Comparison of ENCODE assay signal across 27 cellular contexts in the genomic region with DNA sequence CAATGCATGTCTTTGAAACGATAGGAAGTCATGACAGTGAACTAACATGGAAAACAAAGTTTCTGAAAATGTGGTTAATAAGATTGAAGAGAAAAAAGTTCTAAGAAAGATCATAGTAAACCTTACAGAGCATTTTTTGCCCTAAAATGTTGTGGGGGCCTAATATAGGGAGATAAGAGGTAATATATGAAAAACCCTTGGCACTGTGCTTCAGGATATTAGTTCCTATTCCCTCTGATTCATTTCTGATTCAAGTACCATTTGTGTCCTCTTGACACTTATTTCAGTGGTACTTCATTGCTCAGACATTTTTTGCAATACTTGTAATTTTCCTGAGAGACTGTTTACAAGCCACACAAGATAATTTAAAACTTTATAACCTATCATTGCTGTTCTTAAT.
"Had no signal": no experiment of that assay in that cellular context is flagged by ENCODE, and none has a peak within 500 bp of the region (broad histone marks: within the 10 kb centered on the region; RNA-seq: fewer than 3 reads in every experiment).

No MANE protein-coding gene starts in this region.

- ATAC-seq: left colon; mucosa of descending colon; naive thymus-derived CD4-positive, alpha-beta T cell; natural killer cell treated with Interleukin-12 subunit alpha and Interleukin-12 subunit beta and Interleukin-15 and Interleukin-18, amount 100 ng/mL, for 72 hours; sciatic nerve; stimulated activated naive B cell treated with anti-CD40 and anti-IgM and Interleukin-4, amounts not matched to agents 10 μg/mL and 1 μg/mL and 100 μg/mL, for 72 hours; stimulated activated naive CD8-positive, alpha-beta T cell treated with anti-CD3 and anti-CD28 coated beads, Interleukin-15, Interleukin-2, amounts not matched to agents 100 U/mL and 50 U/mL, for 24 hours had no signal

- H3K27me3 ChIP-seq: ovary, right atrium auricular region, stomach, testis, thyroid gland, transverse colon, upper lobe of left lung had no signal

- H3K27ac ChIP-seq: left ventricle myocardium inferior, ovary, right atrium auricular region, skin epidermis, stomach, testis, thyroid gland, transverse colon, upper lobe of left lung had no signal

- H3K9me3 ChIP-seq: left ventricle myocardium inferior, mucosa of descending colon, ovary, right atrium auricular region, stomach, testis, thyroid gland, transverse colon, upper lobe of left lung had no signal

- DNase-seq: hypothalamus; immature natural killer cell; kidney; left colon; left ventricle myocardium inferior; midbrain; mucosa of descending colon; naive thymus-derived CD4-positive, alpha-beta T cell; ovary; stimulated activated CD4-positive, alpha-beta T cell treated with anti-CD3 and anti-CD28 coated beads, Interleukin-12 subunit alpha, Interleukin-12 subunit beta, amount 100 ng/mL, for 4 hours; stimulated activated CD4-positive, alpha-beta T cell treated with anti-CD3 and anti-CD28 coated beads, Interleukin-15, amount 100 ng/mL, for 24 hours; stimulated activated CD4-positive, alpha-beta T cell treated with anti-CD3 and anti-CD28 coated beads, Interleukin-2, amount 100 ng/mL, for 24 hours; stimulated activated CD4-positive, alpha-beta T cell treated with anti-CD3 and anti-CD28 coated beads, Interleukin-4, amount 100 ng/mL, for 1 hour; stimulated activated naive B cell treated with anti-CD40 and anti-IgM and Interleukin-4, amounts not matched to agents 10 μg/mL and 1 μg/mL and 100 μg/mL, for 72 hours; stimulated activated naive CD8-positive, alpha-beta T cell treated with anti-CD3 and anti-CD28 coated beads, Interleukin-15, Interleukin-2, amounts not matched to agents 100 U/mL and 50 U/mL, for 24 hours; stomach; testis; thyroid gland; transverse colon; upper lobe of left lung had no signal

- H3K4me3 Mint-ChIP-seq: immature natural killer cell; naive thymus-derived CD4-positive, alpha-beta T cell; natural killer cell treated with Interleukin-12 subunit alpha and Interleukin-12 subunit beta and Interleukin-15 and Interleukin-18, amount 100 ng/mL, for 72 hours; stimulated activated naive B cell treated with anti-CD40 and anti-IgM and Interleukin-4, amounts not matched to agents 10 μg/mL and 1 μg/mL and 100 μg/mL, for 72 hours had no signal

- H3K36me3 Mint-ChIP-seq: natural killer cell treated with Interleukin-12 subunit alpha and Interleukin-12 subunit beta and Interleukin-15 and Interleukin-18, amount 100 ng/mL, for 72 hours had no signal

- H3K36me3 ChIP-seq: left ventricle myocardium inferior, ovary, right atrium auricular region, stomach, thyroid gland, transverse colon, upper lobe of left lung had no signal

- H3K4me1 ChIP-seq: left ventricle myocardium inferior, right atrium auricular region, testis, thyroid gland, upper lobe of left lung had no signal

- H3K4me1 Mint-ChIP-seq: immature natural killer cell; naive thymus-derived CD4-positive, alpha-beta T cell; stimulated activated naive B cell treated with anti-CD40 and anti-IgM and Interleukin-4, amounts not matched to agents 10 μg/mL and 1 μg/mL and 100 μg/mL, for 72 hours had no signal

- FAIRE-seq: urothelium cell line had no signal

- H3K27ac Mint-ChIP-seq: immature natural killer cell; naive thymus-derived CD4-positive, alpha-beta T cell; natural killer cell treated with Interleukin-12 subunit alpha and Interleukin-12 subunit beta and Interleukin-15 and Interleukin-18, amount 100 ng/mL, for 72 hours; progenitor cell of endocrine pancreas; stimulated activated naive B cell treated with anti-CD40 and anti-IgM and Interleukin-4, amounts not matched to agents 10 μg/mL and 1 μg/mL and 100 μg/mL, for 72 hours had no signal

- H3K27me3 Mint-ChIP-seq: naive thymus-derived CD4-positive, alpha-beta T cell; natural killer cell treated with Interleukin-12 subunit alpha and Interleukin-12 subunit beta and Interleukin-15 and Interleukin-18, amount 100 ng/mL, for 72 hours; progenitor cell of endocrine pancreas; stimulated activated naive B cell treated with anti-CD40 and anti-IgM and Interleukin-4, amounts not matched to agents 10 μg/mL and 1 μg/mL and 100 μg/mL, for 72 hours had no signal

- H3K4me3 ChIP-seq: left ventricle myocardium inferior, lung, mucosa of descending colon, ovary, right atrium auricular region, skin epidermis, stomach, testis, thyroid gland, transverse colon, upper lobe of left lung had no signal

- H3K9me3 Mint-ChIP-seq: immature natural killer cell; natural killer cell treated with Interleukin-12 subunit alpha and Interleukin-12 subunit beta and Interleukin-15 and Interleukin-18, amount 100 ng/mL, for 72 hours; stimulated activated naive B cell treated with anti-CD40 and anti-IgM and Interleukin-4, amounts not matched to agents 10 μg/mL and 1 μg/mL and 100 μg/mL, for 72 hours had no signal
